In the genomic region with DNA sequence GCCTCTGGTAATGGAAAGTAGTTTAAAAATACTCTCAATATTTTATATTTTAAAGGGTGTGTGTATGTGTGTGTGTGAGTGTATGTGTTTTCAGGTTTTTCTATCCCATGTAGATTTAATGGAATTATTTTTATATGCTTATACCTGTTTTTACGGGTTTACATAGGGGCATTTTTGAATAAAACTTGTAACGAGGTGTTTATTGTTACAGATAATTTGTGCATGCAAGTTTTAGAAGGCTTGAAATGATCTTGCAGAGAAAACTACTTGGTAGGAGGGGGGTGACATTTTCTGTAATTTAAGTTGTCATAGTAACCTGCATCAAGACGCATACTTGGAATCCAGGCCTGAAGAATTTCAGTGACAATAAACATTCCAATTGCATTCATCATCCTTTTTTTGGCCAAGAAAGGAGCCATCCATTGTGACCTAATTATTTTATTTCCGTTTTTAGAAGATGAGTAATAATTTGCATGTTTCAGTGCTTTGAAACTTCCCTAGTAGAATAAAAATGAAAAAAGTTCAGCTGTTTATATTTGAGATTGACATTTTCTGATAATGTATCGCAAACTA, we compare ENCODE assay signal across 1 cellular context.
TF ChIP-seq lines count a peak whose summit lies in the region.

No MANE protein-coding gene starts in this region.

TF ChIP-seq in H1, 55 proteins besides CTCF, POLR2A, EP300 and RAD21:
- TF ChIP-seq JUN (IDR thresholded peaks at IDR 0.05; ENCODE audit: low read depth, low read length) = peak; percentile 87
- no peak for TF ChIP-seq TAF1 (IDR thresholded peaks at IDR 0.05; ENCODE audit: low read depth, low read length)
- peak; percentile 96 for TF ChIP-seq JUND (IDR thresholded peaks at IDR 0.05; ENCODE audit: low read length)
- 0 out of 2 replicates have a peak, but pooled peaks have one; percentile 39 for TF ChIP-seq SP1 (IDR thresholded peaks at IDR 0.05; ENCODE audit: low read depth, low read length)
- peak; percentile 92 for TF ChIP-seq TEAD4 (IDR thresholded peaks at IDR 0.05; ENCODE audit: low read depth, low read length)
